27 cellular contexts compared by ENCODE assay signal in genomic region chr10:122012731-122013130, GRCh38. TPM values are rescaled to one million over a fixed set of nuclear protein-coding genes. Genes with fewer than 3 reads are reported as not detected.
"Had no signal": no experiment of that assay in that cellular context is flagged by ENCODE, and none has a peak within 500 bp of the region (broad histone marks: within the 10 kb centered on the region; RNA-seq: fewer than 3 reads in every experiment).

No MANE protein-coding gene starts in this region.

- DNase-seq: activated CD4-positive, alpha-beta memory T cell treated with anti-CD3 and anti-CD28 coated beads, Interleukin-2, amount 10 ng/mL, durations not matched to agents 7 days and 5 days; activated CD4-positive, alpha-beta T cell treated with anti-CD3 and anti-CD28 coated beads for 1 hour; activated CD4-positive, alpha-beta T cell treated with anti-CD3 and anti-CD28 coated beads, Interleukin-2, amount 10 ng/mL, durations not matched to agents 7 days and 5 days; activated CD8-positive, alpha-beta memory T cell treated with anti-CD3 and anti-CD28 coated beads, Interleukin-2, amount 50 U/mL, for 48 hours; activated gamma-delta T cell treated with Interleukin-2 at 50 U/mL for 16 hours; activated naive CD8-positive, alpha-beta T cell treated with anti-CD3 and anti-CD28 coated beads, Interleukin-2, amount 50 U/mL, for 24 hours; activated T-cell treated with anti-CD3 and anti-CD28 coated beads, Interleukin-2, amount 50 U/mL, for 4 hours; amygdala; dermis blood vessel endothelial cell; effector CD4-positive, alpha-beta T cell; esophagus squamous epithelium; foreskin melanocyte; glutamatergic neuron; hypothalamus; naive B cell; ovary; stimulated activated CD4-positive, alpha-beta T cell treated with anti-CD3 and anti-CD28 coated beads, Interleukin-4, amount 100 ng/mL, for 24 hours; T-helper 17 cell; T1000; tibial artery; upper lobe of right lung; WERI-Rb-1 had no signal

- H3K36me3 ChIP-seq: esophagus squamous epithelium, ovary, tibial artery, upper lobe of right lung, WERI-Rb-1 had no signal

- H3K4me1 ChIP-seq: upper lobe of right lung had no signal

- H3K27me3 ChIP-seq: esophagus squamous epithelium, ovary, tibial artery, upper lobe of right lung had no signal

- H3K4me3 ChIP-seq: esophagus squamous epithelium, ovary, tibial artery, upper lobe of right lung had no signal

- H3K27ac ChIP-seq: epithelial cell of prostate, esophagus squamous epithelium, ovary, tibial artery, upper lobe of right lung, WERI-Rb-1 had no signal

- H3K9me3 ChIP-seq: esophagus squamous epithelium, ovary, tibial artery, upper lobe of right lung had no signal

- ATAC-seq: activated naive CD8-positive, alpha-beta T cell treated with anti-CD3 and anti-CD28 coated beads, Interleukin-2, amount 50 U/mL, for 24 hours; activated T-cell treated with anti-CD3 and anti-CD28 coated beads, Interleukin-2, amount 50 U/mL, for 4 hours; activated T-helper 17 cell treated with anti-CD3 and anti-CD28 coated beads, Interleukin-2, amount 50 U/mL, for 72 hours; sciatic nerve; SK-N-SH treated with all-trans-retinoic acid at 6 μM for 48 hours; stimulated activated effector memory CD8-positive, alpha-beta T cell treated with anti-CD3 and anti-CD28 coated beads, Interleukin-12 subunit alpha, Interleukin-12 subunit beta, amount 100 ng/mL, for 72 hours; T-helper 17 cell had no signal

RNA-seq across cellular contexts. Expression of gene TACC2, which starts 23.8 kb away (rescaled TPM):
- total RNA-seq: activated CD4-positive, alpha-beta memory T cell treated with anti-CD3 and anti-CD28 coated beads, Interleukin-2, amount 10 ng/mL, durations not matched to agents 7 days and 5 days; activated CD4-positive, alpha-beta T cell treated with anti-CD3 and anti-CD28 coated beads, Interleukin-2, amount 10 ng/mL, durations not matched to agents 7 days and 5 days; activated T-helper 17 cell treated with anti-CD3 and anti-CD28 coated beads, Interleukin-2, amount 50 U/mL, for 72 hours; T-helper 17 cell had no signal
